In the genomic region with DNA sequence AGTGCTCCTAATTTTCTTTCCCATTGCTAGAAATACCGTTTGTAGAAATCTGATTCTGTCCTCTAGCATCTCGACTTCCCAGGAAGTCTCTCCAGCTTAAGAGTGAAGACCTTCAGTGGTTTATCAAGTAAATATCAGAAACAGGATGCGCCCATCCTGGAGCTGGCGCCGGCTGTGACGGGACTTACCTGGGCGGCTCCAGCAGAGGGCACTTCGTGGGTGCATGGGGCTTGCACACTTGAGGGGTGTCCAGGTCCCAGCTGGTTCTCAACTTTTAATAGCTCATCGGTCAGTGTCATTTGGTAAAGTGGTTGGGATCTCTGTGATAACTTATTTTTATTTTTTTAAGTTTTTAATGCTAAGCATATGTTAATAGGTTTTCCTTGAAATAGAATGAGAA, we compare ENCODE assay signal across 21 cellular contexts.
DNase-seq lines count a peak whose midpoint lies in the region; ATAC-seq and TF ChIP-seq lines count a peak whose summit lies in the region.
"Had no signal": no experiment of that assay in that cellular context is flagged by ENCODE, and none has a peak within 500 bp of the region (broad histone marks: within the 10 kb centered on the region; RNA-seq: fewer than 3 reads in every experiment).

No MANE protein-coding gene starts in this region.

- no peak overlapping the region for H4K5ac ChIP-seq in mesendoderm (ENCODE audit: low read length)

- WGBS in mesendoderm (ENCODE audit: extremely low coverage, insufficient coverage, low lambda C conversion rate): no CpG with 5 or more reads among the region's 9 CpGs

- no peaks in the 10 kb centered on the region for H3K79me1 ChIP-seq in mesendoderm (ENCODE audit: low read length)

- H3K18ac ChIP-seq in mesendoderm (ENCODE audit: low read length): no peak overlapping the region

- intact Hi-C loops in Panc1 (cut with micrococcal nuclease; ENCODE audit: unreplicated experiment): no loop called here

- H3K4me2 ChIP-seq in DND-41 (ENCODE audit: insufficient read depth, low read length) (no peak overlapping the region), mesendoderm (ENCODE audit: low read length) (no peak overlapping the region)
- H3K4me2 ChIP-seq: BLaER1 had no signal

- no peaks in the 10 kb centered on the region for H4K20me1 ChIP-seq in DND-41 (ENCODE audit: insufficient read depth, low read length)
- H4K20me1 ChIP-seq: BLaER1 had no signal

- no peak overlapping the region for H3K23ac ChIP-seq in mesendoderm (ENCODE audit: low read length)

- no peak overlapping the region for H3K27ac ChIP-seq in DND-41 (ENCODE audit: low read length)
- no peak overlapping the region for H3K27ac ChIP-seq in Panc1 (ENCODE audit: low read length)
- no peak overlapping the region for H3K27ac ChIP-seq in mesendoderm (ENCODE audit: low read depth, low read length)
- H3K27ac ChIP-seq: BLaER1 had no signal

- H3K4me3 ChIP-seq in DND-41 (ENCODE audit: low read depth in 1 of 2, low read length in 2 of 2): no peak overlapping the region
- H3K4me3 ChIP-seq in Panc1 (ENCODE audit: low read depth in 2 of 2, low read length in 2 of 2): no peak overlapping the region
- H3K4me3 ChIP-seq in mesendoderm (ENCODE audit: low read length): no peak overlapping the region
- H3K4me3 ChIP-seq: BLaER1, HAP-1, MG63 had no signal

- no peak overlapping the region for H2BK5ac ChIP-seq in mesendoderm (ENCODE audit: low read length)

- in situ Hi-C loops in Panc1 (cut with HindIII; ENCODE audit: low pct_unique_long_range_greater_than_20kb, low sequenced_read_pairs): no loop called here

- H3K9ac ChIP-seq in DND-41 (ENCODE audit: low read depth, low read length): no peak overlapping the region
- H3K9ac ChIP-seq in mesendoderm (ENCODE audit: low read length): no peak overlapping the region
- H3K9ac ChIP-seq: BLaER1 had no signal

- no peak overlapping the region for H2AK5ac ChIP-seq in mesendoderm (ENCODE audit: low read length)

- H4K8ac ChIP-seq in mesendoderm (ENCODE audit: low read depth, low read length): no peak overlapping the region

- H3K9me3 ChIP-seq in DND-41 (ENCODE audit: insufficient read depth, low read length, severe bottlenecking) (no peaks in the 10 kb centered on the region), Panc1 (ENCODE audit: control insufficient read depth, insufficient read depth, low read depth, low read length) (no peaks in the 10 kb centered on the region)
- H3K9me3 ChIP-seq: BLaER1, Caco-2, HAP-1, MG63 had no signal

- DNase-seq in DND-41: no peak
- DNase-seq in HT-29 (ENCODE audit: low spot score): peak; percentile 42
- no peak for DNase-seq in Panc1 (ENCODE audit: low read depth, low spot score)
- DNase-seq in mesendoderm: peak; percentile 14
- DNase-seq in NCI-H2196 (lab: John Stamatoyannopoulos, UW; ENCODE audit: unreplicated experiment): no peak
- DNase-seq in stimulated activated CD4-positive, alpha-beta T cell treated with anti-CD3 and anti-CD28 coated beads, Interleukin-1b, Interleukin-23, amount 100 ng/mL, for 48 hours: no peak
- no peak for DNase-seq in GF-D8 (lab: John Stamatoyannopoulos, UW)
- DNase-seq: ACHN; Caco-2; CD4-positive, alpha-beta memory T cell; DMS 273 treated with DMSO at 0.1 percent for 48 hours; Kasumi-1; MG63; NCI-H1417 treated with DMSO at 0.1 percent for 48 hours; NCI-H187; NCI-H748 treated with DMSO at 0.1 percent for 48 hours; T-helper 17 cell had no signal

- no peak overlapping the region for H2BK15ac ChIP-seq in mesendoderm (replicated peaks; ENCODE audit: low read depth)

- H3K79me2 ChIP-seq in DND-41 (ENCODE audit: insufficient read depth, low read length) (no peaks in the 10 kb centered on the region), mesendoderm (ENCODE audit: control insufficient read depth, insufficient read depth, low read length) (no peaks in the 10 kb centered on the region)

- POLR2A ChIA-PET in Panc1 (lab: Charles Lee): no interaction called here

- CTCF ChIA-PET in Panc1 (lab: Charles Lee): no interaction called here

- H2AFZ ChIP-seq in DND-41 (ENCODE audit: low read depth, low read length): no peak overlapping the region

- H3K4me1 ChIP-seq in DND-41 (ENCODE audit: insufficient read depth, low read length) (no peaks in the 10 kb centered on the region), Panc1 (ENCODE audit: control insufficient read depth, insufficient read depth, low read length) (no peaks in the 10 kb centered on the region), mesendoderm (ENCODE audit: control insufficient read depth, low read depth, low read length) (no peaks in the 10 kb centered on the region)
- H3K4me1 ChIP-seq: Caco-2, HAP-1 had no signal

- ATAC-seq in DND-41 (ENCODE audit: insufficient read depth, low read depth): no peak
- ATAC-seq in Panc1: no peak
- ATAC-seq in GM18868 (IDR thresholded peaks at IDR 0.05; ENCODE audit: unreplicated experiment): no peak
- ATAC-seq: Right ventricle myocardium inferior, T-helper 17 cell had no signal

- no TSS peak for BruUV-seq in Panc1 (replicated peaks; lab: Mats Ljungman, UMichigan)

- H3K36me3 ChIP-seq in DND-41 (ENCODE audit: insufficient read depth, low read length) (no peaks in the 10 kb centered on the region), Panc1 (ENCODE audit: control insufficient read depth, insufficient read depth, low read length) (no peaks in the 10 kb centered on the region), mesendoderm (ENCODE audit: control insufficient read depth, insufficient read depth, low read length) (no peaks in the 10 kb centered on the region)
- H3K36me3 ChIP-seq: BLaER1, HAP-1, MG63 had no signal

- no peak overlapping the region for H3K4ac ChIP-seq in mesendoderm (ENCODE audit: low read depth, low read length)

- H2BK120ac ChIP-seq in mesendoderm (ENCODE audit: low read depth, low read length): no peak overlapping the region

- H3K27me3 ChIP-seq in DND-41 (ENCODE audit: insufficient read depth, low read length, poor library complexity) (no peaks in the 10 kb centered on the region), Panc1 (ENCODE audit: control insufficient read depth, insufficient read depth, low read length) (no peaks in the 10 kb centered on the region; the same call in 1 of the 2 replicates), mesendoderm (ENCODE audit: insufficient read depth, low read length, poor library complexity) (no peaks in the 10 kb centered on the region)
- H3K27me3 ChIP-seq: BLaER1 had no signal

- no peak overlapping the region for H3K56ac ChIP-seq in mesendoderm (ENCODE audit: low read length)

- TF ChIP-seq CTCF in DND-41 (IDR thresholded peaks at IDR 0.05; ENCODE audit: borderline replicate concordance, extremely low read depth, low read length, poor library complexity, severe bottlenecking) (peak; percentile 38), Panc1 (IDR thresholded peaks at IDR 0.05) (peak; percentile 45)

Comparison
In these comparisons a context has a peak if more than half of its experiments do, and no peak if none do; other contexts are left out.
1. DNase-seq: peak in HT-29 (single experiment) and mesendoderm (single experiment); none in DND-41 (single experiment), Panc1 (single experiment), NCI-H2196 (single experiment), stimulated activated CD4-positive, alpha-beta T cell treated with anti-CD3 and anti-CD28 coated beads, Interleukin-1b, Interleukin-23, amount 100 ng/mL, for 48 hours (single experiment) and GF-D8 (single experiment).